Comparison of ENCODE assay signal across 8 cellular contexts in genomic region chr16:14629919-14630619, GRCh38. TPM values are rescaled to one million over a fixed set of nuclear protein-coding genes. Genes with fewer than 3 reads are reported as not detected.
A peak's percentile ranks its signal among the peaks of the same experiment; 100 is the strongest.
DNase-seq lines count a peak whose midpoint lies in the region; ATAC-seq and TF ChIP-seq lines count a peak whose summit lies in the region.

Gene PARN (minus strand): TSS chr16:14630260. CDS start chr16:14630125, 135 bp downstream.

- peaks cover 33 to 48% of the 10 kb centered on the region in 2 donors for H3K4me1 Mint-ChIP-seq in natural killer cell

- peak; percentile 66 to 86 (median 72) for ATAC-seq in natural killer cell

- no peaks in the 10 kb centered on the region for H3K27me3 ChIP-seq in DOHH2 (ENCODE audit: control insufficient read depth, low read length)

- H4K20me1 ChIP-seq in DOHH2 (ENCODE audit: control insufficient read depth, insufficient read depth, low read depth, low read length) = peaks cover 10% of the 10 kb centered on the region

- H3K79me2 ChIP-seq in DOHH2 (ENCODE audit: control insufficient read depth, low read length) = peaks cover 86% of the 10 kb centered on the region

- no peaks in the 10 kb centered on the region for H3K27me3 Mint-ChIP-seq in natural killer cell (ENCODE audit: low read depth in 2 of 2)

- peak; percentile 89 for DNase-seq in H4 (ENCODE audit: low spot score)
- peak; percentile 96 for DNase-seq in M059J (ENCODE audit: low read depth)
- peak; percentile 96 for DNase-seq in activated T-helper 9 cell treated with anti-CD3 and anti-CD28 coated beads, Interleukin-2, amount 50 U/mL, for 16 hours (ENCODE audit: low read depth)
- DNase-seq in fibroblast of peridontal ligament (ENCODE audit: extremely low read depth) = peak; percentile 94
- DNase-seq in natural killer cell = peak; percentile 98
- peak; percentile 93 to 98 (median 96) for DNase-seq in stimulated activated naive CD4-positive, alpha-beta T cell (lab: John Stamatoyannopoulos, UW)

- peaks cover 6% of the 10 kb centered on the region; the same call in 1 of the 2 replicates for H3F3A ChIP-seq in DOHH2 (ENCODE audit: control insufficient read depth, insufficient read depth)

- peaks cover 3 to 4% of the 10 kb centered on the region in 2 donors for H3K9me3 Mint-ChIP-seq in natural killer cell

- peaks cover 52% of the 10 kb centered on the region for H3K4me1 ChIP-seq in DOHH2 (ENCODE audit: control insufficient read depth, low read length)

- H3K27ac ChIP-seq in DOHH2 (ENCODE audit: low read depth, low read length) = peak within 1 kb of the TSS; percentile 68

- peak within 1 kb of the TSS; percentile 73 for H3K4me3 ChIP-seq in DOHH2 (ENCODE audit: low read length)

- TF ChIP-seq CTCF in DOHH2 (IDR thresholded peaks at IDR 0.05; ENCODE audit: low read depth, low read length, poor library complexity, severe bottlenecking) (no peak), natural killer cell (IDR thresholded peaks at IDR 0.05) (no peak)

- H3K9me3 ChIP-seq in DOHH2 (ENCODE audit: control insufficient read depth, insufficient read depth, low read length) = no peaks in the 10 kb centered on the region

- H3K4me2 ChIP-seq in DOHH2 (ENCODE audit: low read length) = peak within 1 kb of the TSS; percentile 69

- no peaks in the 10 kb centered on the region for H3K36me3 Mint-ChIP-seq in natural killer cell

- peak within 1 kb of the TSS; percentile 91 for H3K4me3 Mint-ChIP-seq in natural killer cell

- H3K9me2 ChIP-seq in DOHH2 (replicated peaks; ENCODE audit: control insufficient read depth, low read length) = no peaks in the 10 kb centered on the region

- H3K27ac Mint-ChIP-seq in natural killer cell = peak within 1 kb of the TSS; percentile 98

- peak; percentile 87 for TF ChIP-seq POLR2A in Raji (IDR thresholded peaks at IDR 0.05; ENCODE audit: insufficient read depth, low read depth, low read length)

- H3K36me3 ChIP-seq in DOHH2 (ENCODE audit: control insufficient read depth, low read length) = peaks cover 67% of the 10 kb centered on the region

- intact Hi-C loops in natural killer cell (cut with micrococcal nuclease) = loop anchor here (5.0 kb wide), 1 partner anchor 708 kb away; the partner anchor contains the start of gene ERCC4

RNA-seq across cellular contexts. Expression of gene PARN, which starts in this region (rescaled TPM):
- total RNA-seq in H4 (2014; rRNA removed; shearing (Covaris generic)) = 26.0 and 32.2 TPM in 2 replicates
- 50.2 and 54.3 TPM in 2 replicates for total RNA-seq in M059J (2014; rRNA removed; shearing (Covaris generic))
- total RNA-seq in natural killer cell = 10 to 100 TPM; 44.3 to 57.4 (median 45.1) TPM

Comparison
In these comparisons a context has a peak if more than half of its experiments do, and no peak if none do; other contexts are left out.
1. Peak in every context shown above with its lines: DNase-seq, ATAC-seq, H3K4me3 ChIP-seq and H3K27ac ChIP-seq.